9 cellular contexts compared by ENCODE assay signal in genomic region chrX:133171962-133172708, GRCh38. TPM values are rescaled to one million over a fixed set of nuclear protein-coding genes. Genes with fewer than 3 reads are reported as not detected.
A peak's percentile ranks its signal among the peaks of the same experiment; 100 is the strongest.
DNase-seq lines count a peak whose midpoint lies in the region.
"Had no signal": no experiment of that assay in that cellular context is flagged by ENCODE, and none has a peak within 500 bp of the region (broad histone marks: within the 10 kb centered on the region; RNA-seq: fewer than 3 reads in every experiment).

No MANE protein-coding gene starts in this region.

- no peak overlapping the region for H2AFZ ChIP-seq in Karpas-422 (ENCODE audit: low read length)

- H3K4me1 ChIP-seq in Karpas-422 (ENCODE audit: low read length), result no peaks in the 10 kb centered on the region

- no peak overlapping the region for H3K4me2 ChIP-seq in Karpas-422 (ENCODE audit: low read depth, low read length, poor library complexity, severe bottlenecking)

- H3K4me3 ChIP-seq in Karpas-422 (ENCODE audit: low read length), result no peak overlapping the region

- no peaks in the 10 kb centered on the region for H3K9me2 ChIP-seq in Karpas-422 (replicated peaks; ENCODE audit: insufficient read depth, low read length)

- H3K79me2 ChIP-seq in Karpas-422 (ENCODE audit: low read length), result no peaks in the 10 kb centered on the region

- no peak overlapping the region for H3K9ac ChIP-seq in Karpas-422 (ENCODE audit: low read length)

- H3K27me3 ChIP-seq in Karpas-422 (ENCODE audit: low read length), result no peaks in the 10 kb centered on the region

- H4K20me1 ChIP-seq in Karpas-422 (ENCODE audit: insufficient read depth, low read depth, low read length), result no peaks in the 10 kb centered on the region

- no peak overlapping the region for H3K27ac ChIP-seq in Karpas-422 (ENCODE audit: low read length)

- DNase-seq in NCI-H1105 treated with DMSO at 0.1 percent for 48 hours (lab: John Stamatoyannopoulos, UW), result peak; percentile 41
- no peak for DNase-seq in NCI-H1105 (lab: John Stamatoyannopoulos, UW)
- peak; percentile 78 for DNase-seq in Karpas-422
- DNase-seq in cerebellar cortex (ENCODE audit: low spot score), result peak; percentile 65
- peak; percentile 13 for DNase-seq in pons (ENCODE audit: low spot score)
- DNase-seq in NCI-H146 (lab: John Stamatoyannopoulos, UW), result no peak
- no peak for DNase-seq in NCI-H774 (lab: John Stamatoyannopoulos, UW)
- DNase-seq in retina, result no peak

- H3K36me3 ChIP-seq in Karpas-422 (ENCODE audit: insufficient read depth, low read length), result no peaks in the 10 kb centered on the region

- no peaks in the 10 kb centered on the region for H3K9me3 ChIP-seq in Karpas-422 (ENCODE audit: low read length)

RNA-seq across cellular contexts. Expression of gene TFDP3, which starts 46.0 kb away (rescaled TPM):
- not detected in 2 replicates for total RNA-seq in Karpas-422 (2014; rRNA removed; shearing (Covaris generic); ENCODE audit: low replicate concordance)
- total RNA-seq: T-helper 2 cell treated with Interferon-gamma antibody and Interleukin-4, amounts not matched to agents 100 ng/mL and 5 ng/mL, for 36 hours had no signal

Comparison
In these comparisons a context has a peak if more than half of its experiments do, and no peak if none do; other contexts are left out.
1. DNase-seq: peak in NCI-H1105 treated with DMSO at 0.1 percent for 48 hours (single experiment), Karpas-422 (single experiment), cerebellar cortex (single experiment) and pons (single experiment); none in NCI-H1105 (single experiment), NCI-H146 (single experiment), NCI-H774 (single experiment) and retina (single experiment).